1 cellular context compared by ENCODE assay signal in genomic region chr2:138722316-138722715, GRCh38.
TF ChIP-seq lines count a peak whose summit lies in the region.

No MANE protein-coding gene starts in this region.

TF ChIP-seq in SK-N-SH, 30 proteins besides CTCF, POLR2A, EP300 and RAD21 (continued from another document):
- TF ChIP-seq, protein P1, sequence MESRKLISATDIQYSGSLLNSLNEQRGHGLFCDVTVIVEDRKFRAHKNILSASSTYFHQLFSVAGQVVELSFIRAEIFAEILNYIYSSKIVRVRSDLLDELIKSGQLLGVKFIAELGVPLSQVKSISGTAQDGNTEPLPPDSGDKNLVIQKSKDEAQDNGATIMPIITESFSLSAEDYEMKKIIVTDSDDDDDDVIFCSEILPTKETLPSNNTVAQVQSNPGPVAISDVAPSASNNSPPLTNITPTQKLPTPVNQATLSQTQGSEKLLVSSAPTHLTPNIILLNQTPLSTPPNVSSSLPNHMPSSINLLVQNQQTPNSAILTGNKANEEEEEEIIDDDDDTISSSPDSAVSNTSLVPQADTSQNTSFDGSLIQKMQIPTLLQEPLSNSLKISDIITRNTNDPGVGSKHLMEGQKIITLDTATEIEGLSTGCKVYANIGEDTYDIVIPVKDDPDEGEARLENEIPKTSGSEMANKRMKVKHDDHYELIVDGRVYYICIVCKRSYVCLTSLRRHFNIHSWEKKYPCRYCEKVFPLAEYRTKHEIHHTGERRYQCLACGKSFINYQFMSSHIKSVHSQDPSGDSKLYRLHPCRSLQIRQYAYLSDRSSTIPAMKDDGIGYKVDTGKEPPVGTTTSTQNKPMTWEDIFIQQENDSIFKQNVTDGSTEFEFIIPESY (IDR thresholded peaks at IDR 0.05; ENCODE audit: borderline replicate concordance, low read depth): no peak
- TF ChIP-seq MXI1 (IDR thresholded peaks at IDR 0.05; ENCODE audit: low read depth, low read length) (no peak), NRF1 (IDR thresholded peaks at IDR 0.05; ENCODE audit: low read depth, low read length) (no peak), FOXJ3 (CRISPR knock-in tag; IDR thresholded peaks at IDR 0.05) (no peak), JUND (IDR thresholded peaks at IDR 0.05) (no peak)
TF ChIP-seq in SK-N-SH: peak in this region for 0.
